In genomic region chr4:108141213-108142045, GRCh38 we compare ENCODE assay signal across 9 cellular contexts. TPM values are rescaled to one million over a fixed set of nuclear protein-coding genes. Genes with fewer than 3 reads are reported as not detected.
DNase-seq lines count a peak whose midpoint lies in the region; ATAC-seq and TF ChIP-seq lines count a peak whose summit lies in the region.
"Had no signal": no experiment of that assay in that cellular context is flagged by ENCODE, and none has a peak within 500 bp of the region (broad histone marks: within the 10 kb centered on the region; RNA-seq: fewer than 3 reads in every experiment).

No MANE protein-coding gene starts in this region.

- H3K9me3 Mint-ChIP-seq in Calu3 (ENCODE audit: low read depth, unreplicated experiment), result no peaks in the 10 kb centered on the region

- intact Hi-C loops in Calu3 (cut with micrococcal nuclease; ENCODE audit: unreplicated experiment), result no loop called here

- no peaks in the 10 kb centered on the region for H3K27me3 Mint-ChIP-seq in Calu3 (ENCODE audit: unreplicated experiment)

- TF ChIP-seq CTCF in HEK293 (tag by site-specific recombination; IDR thresholded peaks at IDR 0.05) (no peak), Calu3 (IDR thresholded peaks at IDR 0.05; ENCODE audit: unreplicated experiment) (no peak)

- H3K4me3 Mint-ChIP-seq in Calu3 (ENCODE audit: low read depth, unreplicated experiment), result no peak overlapping the region

- no peak overlapping the region for H3K27ac Mint-ChIP-seq in Calu3 (ENCODE audit: unreplicated experiment)

- H3K27ac ChIP-seq in HEK293 (ENCODE audit: extremely low read depth, low read depth, low read length) (no peak overlapping the region), SK-N-MC (peak overlapping the region; percentile 79)

- H3K4me1 Mint-ChIP-seq in Calu3 (ENCODE audit: low read depth, unreplicated experiment), result no peaks in the 10 kb centered on the region

- H3K36me3 ChIP-seq in HEK293 (ENCODE audit: control insufficient read depth in 2 of 2, insufficient read depth in 1 of 2, low read length in 2 of 2) (no peaks in the 10 kb centered on the region), SK-N-MC (ENCODE audit: insufficient read depth, low read length) (no peaks in the 10 kb centered on the region; the same call in 1 of the 2 replicates)

- H3K9ac ChIP-seq in SK-N-MC (ENCODE audit: insufficient read length), result no peak overlapping the region

- CTCF ChIA-PET in HEK293 (lab: Yijun Ruan, JAX) (no interaction called here), Calu3 (lab: Charles Lee) (no interaction called here)

- no TSS peak for BruUV-seq in Calu3 (replicated peaks; lab: Mats Ljungman, UMichigan)

- H3K9me3 ChIP-seq in HEK293 (ENCODE audit: control insufficient read depth, insufficient read depth, low read depth, low read length), result no peaks in the 10 kb centered on the region
- no peaks in the 10 kb centered on the region for H3K9me3 ChIP-seq in SK-N-MC (ENCODE audit: low read depth, low read length)

- no peak overlapping the region for H3K4me3 ChIP-seq in HEK293 (ENCODE audit: low read depth, low read length)
- H3K4me3 ChIP-seq in SK-N-MC, result peak overlapping the region; percentile 46

- H3K36me3 Mint-ChIP-seq in Calu3 (ENCODE audit: insufficient read depth, unreplicated experiment), result no peaks in the 10 kb centered on the region

- POLR2A ChIA-PET in HEK293 (lab: Yijun Ruan, JAX), result no interaction called here

- DNase-seq in ELF-1 (ENCODE audit: low read depth, low spot score) (peak; percentile 29), SK-N-MC (ENCODE audit: low read depth, low spot score) (peak; percentile 44), islet precursor cell (peak; percentile 61), HuH-7 (ENCODE audit: low spot score) (no peak), Calu3 (no peak)
- DNase-seq: OCI-M1 had no signal

- peaks cover 3% of the 10 kb centered on the region for H3K4me1 ChIP-seq in HEK293 (ENCODE audit: control insufficient read depth, insufficient read depth, low read length)

- ATAC-seq in HG03280 (IDR thresholded peaks at IDR 0.05; ENCODE audit: unreplicated experiment), result no peak
- ATAC-seq in HG03175 (IDR thresholded peaks at IDR 0.05; ENCODE audit: unreplicated experiment), result no peak

TF ChIP-seq in HEK293, 187 proteins besides CTCF, POLR2A, EP300 and RAD21:
- TF ChIP-seq ZFP3 (tag by site-specific recombination; IDR thresholded peaks at IDR 0.05; ENCODE audit: low read depth) (no peak), TCF7L2 (IDR thresholded peaks at IDR 0.05; ENCODE audit: borderline replicate concordance, low read depth, low read length) (peak; percentile 95)

RNA-seq across cellular contexts. Expression of gene LEF1, which starts 27.3 kb away (rescaled TPM):
- total RNA-seq in Calu3 (2022), result 0.42 TPM in 1 of 2 replicates, not detected in the other

Comparison
In these comparisons a context has a peak if more than half of its experiments do, and no peak if none do; other contexts are left out.
1. DNase-seq: peak in ELF-1 (single experiment), SK-N-MC (single experiment) and islet precursor cell (single experiment); none in HuH-7 (single experiment) and Calu3 (single experiment).